Comparison of ENCODE assay signal across 8 cellular contexts in the genomic region with DNA sequence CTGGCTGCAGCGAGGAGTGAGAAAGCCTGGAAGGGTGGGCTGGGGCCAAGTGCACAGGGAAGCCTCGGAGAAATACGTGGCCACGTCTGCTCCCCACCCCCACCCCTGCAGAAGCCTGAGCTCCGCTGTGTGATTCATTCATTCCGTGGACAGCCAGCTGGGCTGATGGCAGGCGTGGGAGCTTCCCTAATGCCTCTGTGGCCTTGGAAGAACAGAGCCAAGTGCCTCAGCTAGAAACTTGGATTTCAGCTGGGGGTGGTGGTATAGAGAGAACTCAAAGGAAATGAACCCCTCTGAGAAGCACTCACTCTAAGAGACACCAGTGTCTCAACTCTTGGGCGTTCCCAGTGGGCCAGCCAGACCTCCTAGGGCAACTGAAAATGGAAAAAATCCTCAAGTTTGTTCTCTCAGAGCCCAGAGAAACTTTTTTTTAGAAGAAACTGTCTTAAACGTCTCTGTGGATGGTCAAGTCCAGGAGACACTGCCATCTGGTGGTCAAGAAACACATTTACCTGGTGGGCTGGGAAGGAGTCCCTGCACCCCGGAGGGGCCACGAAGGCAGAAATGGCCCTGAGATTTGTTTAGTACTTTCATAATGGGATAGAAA.
DNase-seq lines count a peak whose midpoint lies in the region; ATAC-seq, FAIRE-seq and TF ChIP-seq lines count a peak whose summit lies in the region.

No MANE protein-coding gene starts in this region.

- H3K4me3 ChIP-seq in DND-41 (ENCODE audit: low read depth in 1 of 2, low read length in 2 of 2) (no peak overlapping the region), SU-DHL-6 (ENCODE audit: insufficient read depth, low read length, poor library complexity, severe bottlenecking) (no peak overlapping the region), rectal smooth muscle tissue (ENCODE audit: low read length) (no peak overlapping the region)

- DNase-seq in DND-41 (peak; percentile 57), HTR-8/SVneo (ENCODE audit: insufficient read length, low spot score) (peak; percentile 78), astrocyte of the hippocampus (ENCODE audit: low read depth, low spot score) (peak; percentile 93), hepatic stellate cell (ENCODE audit: low spot score) (peak; percentile 66), NCI-H526 treated with DMSO at 0.1 percent for 48 hours (lab: John Stamatoyannopoulos, UW) (no peak)

- H3K9me3 ChIP-seq in DND-41 (ENCODE audit: insufficient read depth, low read length, severe bottlenecking) (no peaks in the 10 kb centered on the region), SU-DHL-6 (ENCODE audit: insufficient read depth, low read length) (no peaks in the 10 kb centered on the region)

- H3K9ac ChIP-seq in DND-41 (ENCODE audit: low read depth, low read length), result no peak overlapping the region
- H3K9ac ChIP-seq in SU-DHL-6 (ENCODE audit: low read length), result no peak overlapping the region
- no peak overlapping the region for H3K9ac ChIP-seq in rectal smooth muscle tissue (ENCODE audit: low read length)

- H3K4me2 ChIP-seq in DND-41 (ENCODE audit: insufficient read depth, low read length) (no peak overlapping the region), SU-DHL-6 (ENCODE audit: low read depth, low read length, poor library complexity, severe bottlenecking) (no peak overlapping the region)

- no peak overlapping the region for H2AFZ ChIP-seq in DND-41 (ENCODE audit: low read depth, low read length)
- no peak overlapping the region for H2AFZ ChIP-seq in SU-DHL-6 (ENCODE audit: low read depth, low read length, severe bottlenecking)

- H3K4me1 ChIP-seq in DND-41 (ENCODE audit: insufficient read depth, low read length) (no peaks in the 10 kb centered on the region), rectal smooth muscle tissue (ENCODE audit: control insufficient read depth, insufficient read depth, low read length) (peaks cover 8% of the 10 kb centered on the region)

- no peaks in the 10 kb centered on the region for H3K9me2 ChIP-seq in SU-DHL-6 (replicated peaks; ENCODE audit: insufficient read depth, low read length)

- ATAC-seq in DND-41 (ENCODE audit: insufficient read depth, low read depth) (peak; percentile 89), GM21367 (IDR thresholded peaks at IDR 0.05; ENCODE audit: unreplicated experiment) (peak; percentile 61)

- peaks cover 26% of the 10 kb centered on the region for H3K36me3 ChIP-seq in DND-41 (ENCODE audit: insufficient read depth, low read length)
- H3K36me3 ChIP-seq in SU-DHL-6 (ENCODE audit: low read length), result no peaks in the 10 kb centered on the region
- no peaks in the 10 kb centered on the region for H3K36me3 ChIP-seq in rectal smooth muscle tissue (ENCODE audit: control insufficient read depth, insufficient read depth, low read length)

- H4K20me1 ChIP-seq in DND-41 (ENCODE audit: insufficient read depth, low read length), result 0 out of 2 replicates have a peak, but pooled peaks cover 3% of the 10 kb centered on the region
- H4K20me1 ChIP-seq in SU-DHL-6 (ENCODE audit: low read depth, low read length), result no peaks in the 10 kb centered on the region

- H3K27me3 ChIP-seq in DND-41 (ENCODE audit: insufficient read depth, low read length, poor library complexity) (no peaks in the 10 kb centered on the region), SU-DHL-6 (ENCODE audit: low read length) (no peaks in the 10 kb centered on the region), rectal smooth muscle tissue (ENCODE audit: control insufficient read depth, insufficient read depth, low read length) (no peaks in the 10 kb centered on the region)

- H3K27ac ChIP-seq in DND-41 (ENCODE audit: low read length), result no peak overlapping the region
- H3K27ac ChIP-seq in SU-DHL-6 (ENCODE audit: low read depth, low read length), result no peak overlapping the region
- H3K27ac ChIP-seq in rectal smooth muscle tissue (ENCODE audit: low read depth, low read length), result peak overlapping the region; percentile 64

- H3K79me2 ChIP-seq in DND-41 (ENCODE audit: insufficient read depth, low read length) (no peaks in the 10 kb centered on the region), SU-DHL-6 (ENCODE audit: insufficient read depth, low read length) (no peaks in the 10 kb centered on the region)

- no peak for FAIRE-seq in HTR-8/SVneo (lab: Jason Lieb, UNC)

- H3F3A ChIP-seq in SU-DHL-6 (ENCODE audit: insufficient read depth), result no peaks in the 10 kb centered on the region

- TF ChIP-seq CTCF in DND-41 (IDR thresholded peaks at IDR 0.05; ENCODE audit: borderline replicate concordance, extremely low read depth, low read length, poor library complexity, severe bottlenecking) (peak; percentile 86), SU-DHL-6 (IDR thresholded peaks at IDR 0.05; ENCODE audit: insufficient read depth, low read length, poor library complexity, severe bottlenecking) (peak; percentile 88)
